Comparison of ENCODE assay signal across 8 cellular contexts in genomic region chr1:109391626-109392025, GRCh38. TPM values are rescaled to one million over a fixed set of nuclear protein-coding genes. Genes with fewer than 3 reads are reported as not detected.
A peak's percentile ranks its signal among the peaks of the same experiment; 100 is the strongest.
DNase-seq lines count a peak whose midpoint lies in the region; ATAC-seq and TF ChIP-seq lines count a peak whose summit lies in the region.

No MANE protein-coding gene starts in this region.

- no peak for DNase-seq in HFFc6
- no peak for DNase-seq in PC-3
- DNase-seq in neural progenitor cell (ENCODE audit: low spot score), result no peak
- no peak for DNase-seq in NCI-H510A (lab: John Stamatoyannopoulos, UW)
- DNase-seq in mucosa of gallbladder (ENCODE audit: low spot score), result no peak
- DNase-seq in stimulated activated CD4-positive, alpha-beta T cell treated with anti-CD3 and anti-CD28 coated beads, Interleukin-4, amount 100 ng/mL, for 24 hours, result no peak
- no peak for DNase-seq in HUDEP-2 (lab: John Stamatoyannopoulos, UW; ENCODE audit: unreplicated experiment in 76 of 76)

- H3K4me1 ChIP-seq in PC-3 (ENCODE audit: insufficient read depth, low read length), result peaks cover 36% of the 10 kb centered on the region
- H3K4me1 ChIP-seq in neural progenitor cell, result peaks cover 18% of the 10 kb centered on the region

- peak; percentile 78 for ATAC-seq in GM18505 (IDR thresholded peaks at IDR 0.05; ENCODE audit: unreplicated experiment)
- no peak for ATAC-seq in PC-3

- BruUV-seq in PC-3 (replicated peaks; lab: Mats Ljungman, UMichigan), result no TSS peak

- no peaks in the 10 kb centered on the region for H3K9me3 Mint-ChIP-seq in HFFc6
- H3K9me3 Mint-ChIP-seq in neural progenitor cell, result no peaks in the 10 kb centered on the region

- H3K27ac ChIP-seq in PC-3 (ENCODE audit: low read length) (no peak overlapping the region), neural progenitor cell (no peak overlapping the region)

- H3K27me3 Mint-ChIP-seq in HFFc6 (ENCODE audit: insufficient read depth), result no peaks in the 10 kb centered on the region
- peaks cover 2% of the 10 kb centered on the region for H3K27me3 Mint-ChIP-seq in neural progenitor cell (ENCODE audit: insufficient read depth, low read depth)

- H3K36me3 ChIP-seq in PC-3 (ENCODE audit: low read depth, low read length), result no peaks in the 10 kb centered on the region
- H3K36me3 ChIP-seq in neural progenitor cell, result no peaks in the 10 kb centered on the region

- H2AFZ ChIP-seq in PC-3 (ENCODE audit: low read length), result no peak overlapping the region
- H2AFZ ChIP-seq in neural progenitor cell (replicated peaks), result no peak overlapping the region

- H3K27ac Mint-ChIP-seq in HFFc6, result peak overlapping the region; percentile 70
- H3K27ac Mint-ChIP-seq in neural progenitor cell, result peak overlapping the region; percentile 8

- no peaks in the 10 kb centered on the region for H3K9me2 ChIP-seq in PC-3 (replicated peaks; ENCODE audit: low read length)

- H4K20me1 ChIP-seq in PC-3 (ENCODE audit: low read length) (no peaks in the 10 kb centered on the region), neural progenitor cell (ENCODE audit: low read depth) (peaks cover 74% of the 10 kb centered on the region)

- peaks cover 54% of the 10 kb centered on the region for H3K79me2 ChIP-seq in PC-3 (ENCODE audit: low read length)
- peaks cover 100% of the 10 kb centered on the region for H3K79me2 ChIP-seq in neural progenitor cell (ENCODE audit: low read depth)

- H3K36me3 Mint-ChIP-seq in HFFc6 (ENCODE audit: low read depth) (peaks cover 5% of the 10 kb centered on the region; the same call in 1 of the 2 replicates), neural progenitor cell (no peaks in the 10 kb centered on the region)

- TF ChIP-seq CTCF in HFFc6 (IDR thresholded peaks at IDR 0.05) (no peak), PC-3 (conservative IDR thresholded peaks at IDR 0.05; ENCODE audit: low read depth, low read length) (no peak), neural progenitor cell (IDR thresholded peaks at IDR 0.05) (no peak)

- H3K9ac ChIP-seq in PC-3 (ENCODE audit: low read length) (no peak overlapping the region), neural progenitor cell (no peak overlapping the region)

- intact Hi-C loops in PC-3 (cut with micrococcal nuclease), result loop anchor here (5.0 kb wide), 1 partner anchor 39 kb away; no protein-coding TSS in a partner anchor

- no peaks in the 10 kb centered on the region for H3F3A ChIP-seq in PC-3 (ENCODE audit: low read length, unreplicated experiment)
- H3F3A ChIP-seq in neural progenitor cell (ENCODE audit: low read depth), result peaks cover 12% of the 10 kb centered on the region

- H3K27me3 ChIP-seq in PC-3 (ENCODE audit: low read length) (no peaks in the 10 kb centered on the region), neural progenitor cell (no peaks in the 10 kb centered on the region)

- CTCF ChIA-PET in PC-3 (lab: Charles Lee), result interaction anchor here (0.7 to 1.2 kb wide), 2 partner anchors 109 to 115 kb away, joined by 3 read pairs; no protein-coding TSS in a partner anchor

- POLR2A ChIA-PET in PC-3 (lab: Charles Lee; ENCODE audit: unreplicated experiment), result no interaction called here

- H3K4me3 Mint-ChIP-seq in HFFc6 (peak overlapping the region; percentile 78), neural progenitor cell (no peak overlapping the region)

- no peaks in the 10 kb centered on the region for H3K9me3 ChIP-seq in PC-3 (ENCODE audit: low read length)
- no peaks in the 10 kb centered on the region for H3K9me3 ChIP-seq in neural progenitor cell (ENCODE audit: low read depth)

- H3K4me1 Mint-ChIP-seq in HFFc6 (ENCODE audit: low read depth), result peaks cover 81% of the 10 kb centered on the region
- peaks cover 49% of the 10 kb centered on the region for H3K4me1 Mint-ChIP-seq in neural progenitor cell

- H3K4me3 ChIP-seq in PC-3 (ENCODE audit: low read length) (no peak overlapping the region), neural progenitor cell (no peak overlapping the region)

- TF ChIP-seq POLR2A in GM18505 (IDR thresholded peaks at IDR 0.05; ENCODE audit: borderline replicate concordance, extremely low read depth, insufficient read depth, insufficient read length), result no peak

- H3K4me2 ChIP-seq in PC-3 (ENCODE audit: low read length) (peak overlapping the region; percentile 3), neural progenitor cell (peak overlapping the region; percentile 5)

RNA-seq across cellular contexts. Expression of gene SORT1, which starts 6.1 kb away (rescaled TPM):
- 10 to 100 TPM; 51.6 to 78.4 (median 58.5) TPM for total RNA-seq in HFFc6 (2021; fragmentation: NEBNext Ultra II Directional; extraction: Animal tissue kit (Norgen Biotek cat#: 25700))
- total RNA-seq in PC-3 (2014; rRNA removed) (9.2 and 14.3 TPM in 2 replicates), neural progenitor cell (ENCODE audit: low replicate concordance) (33.3 and 38.9 TPM in 2 replicates), mucosa of gallbladder (96.7 TPM)

RNA-seq across cellular contexts. Expression of gene PSMA5, which starts 34.6 kb away (rescaled TPM):
- 100 to 1,000 TPM; 145 to 195 (median 188) TPM for total RNA-seq in HFFc6 (2021; fragmentation: NEBNext Ultra II Directional; extraction: Animal tissue kit (Norgen Biotek cat#: 25700))
- total RNA-seq in PC-3 (2014; rRNA removed) (84.1 and 86.9 TPM in 2 replicates), neural progenitor cell (ENCODE audit: low replicate concordance) (49.9 and 62.0 TPM in 2 replicates), mucosa of gallbladder (58.5 TPM)
